1 cellular context compared by ENCODE assay signal in the genomic region with DNA sequence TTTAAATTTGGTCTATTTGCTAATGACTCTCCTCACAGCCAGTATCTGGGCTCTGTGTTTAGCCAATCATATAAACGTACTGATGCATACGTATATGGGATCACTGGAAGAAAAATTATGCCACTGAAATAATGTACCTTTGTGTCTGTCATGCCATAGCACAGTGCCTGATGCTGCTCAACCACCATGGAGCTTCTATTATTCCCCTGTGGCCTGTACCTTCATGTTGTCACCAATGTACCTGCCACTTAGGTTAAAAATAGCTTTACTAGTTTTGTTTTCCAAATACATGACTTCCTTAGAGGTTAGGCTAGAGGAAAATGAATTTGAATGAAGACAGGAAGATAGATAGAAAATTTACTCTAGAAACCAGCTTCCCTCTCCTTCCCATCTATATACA.
TF ChIP-seq lines count a peak whose summit lies in the region.

No MANE protein-coding gene starts in this region.

TF ChIP-seq in GM12878, 131 proteins besides CTCF, POLR2A, EP300 and RAD21 (continues in another document):
- TF ChIP-seq CREM (IDR thresholded peaks at IDR 0.05; ENCODE audit: low read depth) = peak; percentile 45; the same call in 1 of the 2 replicates
- no peak for TF ChIP-seq DPF2 (IDR thresholded peaks at IDR 0.05)
- no peak for TF ChIP-seq RCOR1 (conservative IDR thresholded peaks at IDR 0.05; ENCODE audit: low read depth, low read length)
- TF ChIP-seq, protein P1, sequence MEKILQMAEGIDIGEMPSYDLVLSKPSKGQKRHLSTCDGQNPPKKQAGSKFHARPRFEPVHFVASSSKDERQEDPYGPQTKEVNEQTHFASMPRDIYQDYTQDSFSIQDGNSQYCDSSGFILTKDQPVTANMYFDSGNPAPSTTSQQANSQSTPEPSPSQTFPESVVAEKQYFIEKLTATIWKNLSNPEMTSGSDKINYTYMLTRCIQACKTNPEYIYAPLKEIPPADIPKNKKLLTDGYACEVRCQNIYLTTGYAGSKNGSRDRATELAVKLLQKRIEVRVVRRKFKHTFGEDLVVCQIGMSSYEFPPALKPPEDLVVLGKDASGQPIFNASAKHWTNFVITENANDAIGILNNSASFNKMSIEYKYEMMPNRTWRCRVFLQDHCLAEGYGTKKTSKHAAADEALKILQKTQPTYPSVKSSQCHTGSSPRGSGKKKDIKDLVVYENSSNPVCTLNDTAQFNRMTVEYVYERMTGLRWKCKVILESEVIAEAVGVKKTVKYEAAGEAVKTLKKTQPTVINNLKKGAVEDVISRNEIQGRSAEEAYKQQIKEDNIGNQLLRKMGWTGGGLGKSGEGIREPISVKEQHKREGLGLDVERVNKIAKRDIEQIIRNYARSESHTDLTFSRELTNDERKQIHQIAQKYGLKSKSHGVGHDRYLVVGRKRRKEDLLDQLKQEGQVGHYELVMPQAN (conservative IDR thresholded peaks at IDR 0.05) = no peak
- no peak for TF ChIP-seq KDM1A (IDR thresholded peaks at IDR 0.05; ENCODE audit: borderline replicate concordance)
- TF ChIP-seq KLF5 (IDR thresholded peaks at IDR 0.05; ENCODE audit: partially characterized antibody) = no peak
- no peak for TF ChIP-seq TBL1XR1 (IDR thresholded peaks at IDR 0.05; ENCODE audit: low read depth, low read length)
- TF ChIP-seq, protein P2, sequence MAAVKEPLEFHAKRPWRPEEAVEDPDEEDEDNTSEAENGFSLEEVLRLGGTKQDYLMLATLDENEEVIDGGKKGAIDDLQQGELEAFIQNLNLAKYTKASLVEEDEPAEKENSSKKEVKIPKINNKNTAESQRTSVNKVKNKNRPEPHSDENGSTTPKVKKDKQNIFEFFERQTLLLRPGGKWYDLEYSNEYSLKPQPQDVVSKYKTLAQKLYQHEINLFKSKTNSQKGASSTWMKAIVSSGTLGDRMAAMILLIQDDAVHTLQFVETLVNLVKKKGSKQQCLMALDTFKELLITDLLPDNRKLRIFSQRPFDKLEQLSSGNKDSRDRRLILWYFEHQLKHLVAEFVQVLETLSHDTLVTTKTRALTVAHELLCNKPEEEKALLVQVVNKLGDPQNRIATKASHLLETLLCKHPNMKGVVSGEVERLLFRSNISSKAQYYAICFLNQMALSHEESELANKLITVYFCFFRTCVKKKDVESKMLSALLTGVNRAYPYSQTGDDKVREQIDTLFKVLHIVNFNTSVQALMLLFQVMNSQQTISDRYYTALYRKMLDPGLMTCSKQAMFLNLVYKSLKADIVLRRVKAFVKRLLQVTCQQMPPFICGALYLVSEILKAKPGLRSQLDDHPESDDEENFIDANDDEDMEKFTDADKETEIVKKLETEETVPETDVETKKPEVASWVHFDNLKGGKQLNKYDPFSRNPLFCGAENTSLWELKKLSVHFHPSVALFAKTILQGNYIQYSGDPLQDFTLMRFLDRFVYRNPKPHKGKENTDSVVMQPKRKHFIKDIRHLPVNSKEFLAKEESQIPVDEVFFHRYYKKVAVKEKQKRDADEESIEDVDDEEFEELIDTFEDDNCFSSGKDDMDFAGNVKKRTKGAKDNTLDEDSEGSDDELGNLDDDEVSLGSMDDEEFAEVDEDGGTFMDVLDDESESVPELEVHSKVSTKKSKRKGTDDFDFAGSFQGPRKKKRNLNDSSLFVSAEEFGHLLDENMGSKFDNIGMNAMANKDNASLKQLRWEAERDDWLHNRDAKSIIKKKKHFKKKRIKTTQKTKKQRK (IDR thresholded peaks at IDR 0.05; ENCODE audit: low read depth, low read length) = no peak
- no peak for TF ChIP-seq ASH2L (IDR thresholded peaks at IDR 0.05; ENCODE audit: borderline replicate concordance, low read depth)
- no peak for TF ChIP-seq ESRRA (IDR thresholded peaks at IDR 0.05; ENCODE audit: low read length)
- no peak for TF ChIP-seq YBX1 (IDR thresholded peaks at IDR 0.05)
- no peak for TF ChIP-seq NFYA (IDR thresholded peaks at IDR 0.05; ENCODE audit: borderline replicate concordance, low read depth, low read length)
- TF ChIP-seq STAT3 (IDR thresholded peaks at IDR 0.05; ENCODE audit: low read depth, low read length) = no peak
- no peak for TF ChIP-seq CBX3 (IDR thresholded peaks at IDR 0.05; ENCODE audit: borderline replicate concordance, low read depth)
- TF ChIP-seq ZNF207 (IDR thresholded peaks at IDR 0.05; ENCODE audit: borderline replicate concordance) = no peak
- no peak for TF ChIP-seq CEBPB (IDR thresholded peaks at IDR 0.05; ENCODE audit: borderline replicate concordance in 1 of 2, low read depth in 2 of 2, low read length in 2 of 2)
- TF ChIP-seq SMAD5 (IDR thresholded peaks at IDR 0.05; ENCODE audit: low read depth) = no peak
- TF ChIP-seq SIX5 (IDR thresholded peaks at IDR 0.05; ENCODE audit: low read depth, low read length, severe bottlenecking) = no peak
- TF ChIP-seq NFXL1 (IDR thresholded peaks at IDR 0.05; ENCODE audit: borderline replicate concordance) = no peak
- TF ChIP-seq IRF4 (IDR thresholded peaks at IDR 0.05; ENCODE audit: low read depth, low read length) = no peak
- no peak for TF ChIP-seq BHLHE40 (IDR thresholded peaks at IDR 0.05; ENCODE audit: borderline replicate concordance in 1 of 2, low read depth in 2 of 2, low read length in 1 of 2)
- no peak for TF ChIP-seq POLR2AphosphoS2 (IDR thresholded peaks at IDR 0.05; ENCODE audit: low read depth, low read length)
- TF ChIP-seq, protein P3, sequence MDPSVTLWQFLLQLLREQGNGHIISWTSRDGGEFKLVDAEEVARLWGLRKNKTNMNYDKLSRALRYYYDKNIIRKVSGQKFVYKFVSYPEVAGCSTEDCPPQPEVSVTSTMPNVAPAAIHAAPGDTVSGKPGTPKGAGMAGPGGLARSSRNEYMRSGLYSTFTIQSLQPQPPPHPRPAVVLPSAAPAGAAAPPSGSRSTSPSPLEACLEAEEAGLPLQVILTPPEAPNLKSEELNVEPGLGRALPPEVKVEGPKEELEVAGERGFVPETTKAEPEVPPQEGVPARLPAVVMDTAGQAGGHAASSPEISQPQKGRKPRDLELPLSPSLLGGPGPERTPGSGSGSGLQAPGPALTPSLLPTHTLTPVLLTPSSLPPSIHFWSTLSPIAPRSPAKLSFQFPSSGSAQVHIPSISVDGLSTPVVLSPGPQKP (IDR thresholded peaks at IDR 0.05; ENCODE audit: low read depth, low read length) = no peak
- TF ChIP-seq, protein P4, sequence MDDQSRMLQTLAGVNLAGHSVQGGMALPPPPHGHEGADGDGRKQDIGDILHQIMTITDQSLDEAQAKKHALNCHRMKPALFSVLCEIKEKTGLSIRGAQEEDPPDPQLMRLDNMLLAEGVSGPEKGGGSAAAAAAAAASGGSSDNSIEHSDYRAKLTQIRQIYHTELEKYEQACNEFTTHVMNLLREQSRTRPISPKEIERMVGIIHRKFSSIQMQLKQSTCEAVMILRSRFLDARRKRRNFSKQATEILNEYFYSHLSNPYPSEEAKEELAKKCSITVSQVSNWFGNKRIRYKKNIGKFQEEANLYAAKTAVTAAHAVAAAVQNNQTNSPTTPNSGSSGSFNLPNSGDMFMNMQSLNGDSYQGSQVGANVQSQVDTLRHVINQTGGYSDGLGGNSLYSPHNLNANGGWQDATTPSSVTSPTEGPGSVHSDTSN (IDR thresholded peaks at IDR 0.05; ENCODE audit: insufficient replicate concordance, low read depth, low read length) = no peak
- no peak for TF ChIP-seq SMAD1 (IDR thresholded peaks at IDR 0.05; ENCODE audit: low read depth, partially characterized antibody)
- TF ChIP-seq WRNIP1 (IDR thresholded peaks at IDR 0.05; ENCODE audit: borderline replicate concordance, low read depth, low read length) = no peak
- no peak for TF ChIP-seq MYC (IDR thresholded peaks at IDR 0.05; ENCODE audit: insufficient read depth, insufficient read length, insufficient replicate concordance, low read length, severe bottlenecking)
- TF ChIP-seq, protein P5, sequence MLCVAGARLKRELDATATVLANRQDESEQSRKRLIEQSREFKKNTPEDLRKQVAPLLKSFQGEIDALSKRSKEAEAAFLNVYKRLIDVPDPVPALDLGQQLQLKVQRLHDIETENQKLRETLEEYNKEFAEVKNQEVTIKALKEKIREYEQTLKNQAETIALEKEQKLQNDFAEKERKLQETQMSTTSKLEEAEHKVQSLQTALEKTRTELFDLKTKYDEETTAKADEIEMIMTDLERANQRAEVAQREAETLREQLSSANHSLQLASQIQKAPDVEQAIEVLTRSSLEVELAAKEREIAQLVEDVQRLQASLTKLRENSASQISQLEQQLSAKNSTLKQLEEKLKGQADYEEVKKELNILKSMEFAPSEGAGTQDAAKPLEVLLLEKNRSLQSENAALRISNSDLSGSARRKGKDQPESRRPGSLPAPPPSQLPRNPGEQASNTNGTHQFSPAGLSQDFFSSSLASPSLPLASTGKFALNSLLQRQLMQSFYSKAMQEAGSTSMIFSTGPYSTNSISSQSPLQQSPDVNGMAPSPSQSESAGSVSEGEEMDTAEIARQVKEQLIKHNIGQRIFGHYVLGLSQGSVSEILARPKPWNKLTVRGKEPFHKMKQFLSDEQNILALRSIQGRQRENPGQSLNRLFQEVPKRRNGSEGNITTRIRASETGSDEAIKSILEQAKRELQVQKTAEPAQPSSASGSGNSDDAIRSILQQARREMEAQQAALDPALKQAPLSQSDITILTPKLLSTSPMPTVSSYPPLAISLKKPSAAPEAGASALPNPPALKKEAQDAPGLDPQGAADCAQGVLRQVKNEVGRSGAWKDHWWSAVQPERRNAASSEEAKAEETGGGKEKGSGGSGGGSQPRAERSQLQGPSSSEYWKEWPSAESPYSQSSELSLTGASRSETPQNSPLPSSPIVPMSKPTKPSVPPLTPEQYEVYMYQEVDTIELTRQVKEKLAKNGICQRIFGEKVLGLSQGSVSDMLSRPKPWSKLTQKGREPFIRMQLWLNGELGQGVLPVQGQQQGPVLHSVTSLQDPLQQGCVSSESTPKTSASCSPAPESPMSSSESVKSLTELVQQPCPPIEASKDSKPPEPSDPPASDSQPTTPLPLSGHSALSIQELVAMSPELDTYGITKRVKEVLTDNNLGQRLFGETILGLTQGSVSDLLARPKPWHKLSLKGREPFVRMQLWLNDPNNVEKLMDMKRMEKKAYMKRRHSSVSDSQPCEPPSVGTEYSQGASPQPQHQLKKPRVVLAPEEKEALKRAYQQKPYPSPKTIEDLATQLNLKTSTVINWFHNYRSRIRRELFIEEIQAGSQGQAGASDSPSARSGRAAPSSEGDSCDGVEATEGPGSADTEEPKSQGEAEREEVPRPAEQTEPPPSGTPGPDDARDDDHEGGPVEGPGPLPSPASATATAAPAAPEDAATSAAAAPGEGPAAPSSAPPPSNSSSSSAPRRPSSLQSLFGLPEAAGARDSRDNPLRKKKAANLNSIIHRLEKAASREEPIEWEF (IDR thresholded peaks at IDR 0.05; ENCODE audit: insufficient replicate concordance, low read depth, low read length) = no peak
- TF ChIP-seq STAT1 (conservative IDR thresholded peaks at IDR 0.05) = no peak
- TF ChIP-seq MTA2 (IDR thresholded peaks at IDR 0.05; ENCODE audit: low read depth) = peak; percentile 15; the same call in 1 of the 2 replicates
- TF ChIP-seq MEF2B (IDR thresholded peaks at IDR 0.05; ENCODE audit: partially characterized antibody, poor library complexity, severe bottlenecking) = peak; percentile 88
- no peak for TF ChIP-seq ZNF217 (IDR thresholded peaks at IDR 0.05)
- no peak for TF ChIP-seq CBX5 (IDR thresholded peaks at IDR 0.05; ENCODE audit: low read depth)
- TF ChIP-seq BCL11A (IDR thresholded peaks at IDR 0.05; ENCODE audit: low read depth, low read length) = no peak
- TF ChIP-seq RUNX3 (IDR thresholded peaks at IDR 0.05; ENCODE audit: low read length) = peak; percentile 77
- TF ChIP-seq, protein P6, sequence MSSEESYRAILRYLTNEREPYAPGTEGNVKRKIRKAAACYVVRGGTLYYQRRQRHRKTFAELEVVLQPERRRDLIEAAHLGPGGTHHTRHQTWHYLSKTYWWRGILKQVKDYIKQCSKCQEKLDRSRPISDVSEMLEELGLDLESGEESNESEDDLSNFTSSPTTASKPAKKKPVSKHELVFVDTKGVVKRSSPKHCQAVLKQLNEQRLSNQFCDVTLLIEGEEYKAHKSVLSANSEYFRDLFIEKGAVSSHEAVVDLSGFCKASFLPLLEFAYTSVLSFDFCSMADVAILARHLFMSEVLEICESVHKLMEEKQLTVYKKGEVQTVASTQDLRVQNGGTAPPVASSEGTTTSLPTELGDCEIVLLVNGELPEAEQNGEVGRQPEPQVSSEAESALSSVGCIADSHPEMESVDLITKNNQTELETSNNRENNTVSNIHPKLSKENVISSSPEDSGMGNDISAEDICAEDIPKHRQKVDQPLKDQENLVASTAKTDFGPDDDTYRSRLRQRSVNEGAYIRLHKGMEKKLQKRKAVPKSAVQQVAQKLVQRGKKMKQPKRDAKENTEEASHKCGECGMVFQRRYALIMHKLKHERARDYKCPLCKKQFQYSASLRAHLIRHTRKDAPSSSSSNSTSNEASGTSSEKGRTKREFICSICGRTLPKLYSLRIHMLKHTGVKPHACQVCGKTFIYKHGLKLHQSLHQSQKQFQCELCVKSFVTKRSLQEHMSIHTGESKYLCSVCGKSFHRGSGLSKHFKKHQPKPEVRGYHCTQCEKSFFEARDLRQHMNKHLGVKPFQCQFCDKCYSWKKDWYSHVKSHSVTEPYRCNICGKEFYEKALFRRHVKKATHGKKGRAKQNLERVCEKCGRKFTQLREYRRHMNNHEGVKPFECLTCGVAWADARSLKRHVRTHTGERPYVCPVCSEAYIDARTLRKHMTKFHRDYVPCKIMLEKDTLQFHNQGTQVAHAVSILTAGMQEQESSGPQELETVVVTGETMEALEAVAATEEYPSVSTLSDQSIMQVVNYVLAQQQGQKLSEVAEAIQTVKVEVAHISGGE (CRISPR knock-in tag; IDR thresholded peaks at IDR 0.05) = no peak
- no peak for TF ChIP-seq YY1 (IDR thresholded peaks at IDR 0.05; ENCODE audit: low read depth, low read length)
- peak; percentile 18; the same call in 1 of the 2 replicates for TF ChIP-seq IKZF1 (conservative IDR thresholded peaks at IDR 0.05)
- TF ChIP-seq, protein P7, sequence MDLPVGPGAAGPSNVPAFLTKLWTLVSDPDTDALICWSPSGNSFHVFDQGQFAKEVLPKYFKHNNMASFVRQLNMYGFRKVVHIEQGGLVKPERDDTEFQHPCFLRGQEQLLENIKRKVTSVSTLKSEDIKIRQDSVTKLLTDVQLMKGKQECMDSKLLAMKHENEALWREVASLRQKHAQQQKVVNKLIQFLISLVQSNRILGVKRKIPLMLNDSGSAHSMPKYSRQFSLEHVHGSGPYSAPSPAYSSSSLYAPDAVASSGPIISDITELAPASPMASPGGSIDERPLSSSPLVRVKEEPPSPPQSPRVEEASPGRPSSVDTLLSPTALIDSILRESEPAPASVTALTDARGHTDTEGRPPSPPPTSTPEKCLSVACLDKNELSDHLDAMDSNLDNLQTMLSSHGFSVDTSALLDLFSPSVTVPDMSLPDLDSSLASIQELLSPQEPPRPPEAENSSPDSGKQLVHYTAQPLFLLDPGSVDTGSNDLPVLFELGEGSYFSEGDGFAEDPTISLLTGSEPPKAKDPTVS (IDR thresholded peaks at IDR 0.05; ENCODE audit: low read depth, low read length) = no peak
- no peak for TF ChIP-seq FOXK2 (IDR thresholded peaks at IDR 0.05)
- TF ChIP-seq KAT2A (conservative IDR thresholded peaks at IDR 0.05; ENCODE audit: control insufficient read depth, low read depth, low read length) = no peak
- TF ChIP-seq, protein P8, sequence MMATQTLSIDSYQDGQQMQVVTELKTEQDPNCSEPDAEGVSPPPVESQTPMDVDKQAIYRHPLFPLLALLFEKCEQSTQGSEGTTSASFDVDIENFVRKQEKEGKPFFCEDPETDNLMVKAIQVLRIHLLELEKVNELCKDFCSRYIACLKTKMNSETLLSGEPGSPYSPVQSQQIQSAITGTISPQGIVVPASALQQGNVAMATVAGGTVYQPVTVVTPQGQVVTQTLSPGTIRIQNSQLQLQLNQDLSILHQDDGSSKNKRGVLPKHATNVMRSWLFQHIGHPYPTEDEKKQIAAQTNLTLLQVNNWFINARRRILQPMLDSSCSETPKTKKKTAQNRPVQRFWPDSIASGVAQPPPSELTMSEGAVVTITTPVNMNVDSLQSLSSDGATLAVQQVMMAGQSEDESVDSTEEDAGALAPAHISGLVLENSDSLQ (IDR thresholded peaks at IDR 0.05) = peak; percentile 43
- no peak for TF ChIP-seq SREBF1 (IDR thresholded peaks at IDR 0.05; ENCODE audit: low read length)
- no peak for TF ChIP-seq SREBF2 (IDR thresholded peaks at IDR 0.05; ENCODE audit: low read length)
- no peak for TF ChIP-seq RBBP5 (conservative IDR thresholded peaks at IDR 0.05)
